Comparison of ENCODE assay signal across 1 cellular context in genomic region chr12:48851883-48852733, GRCh38.
TF ChIP-seq lines count a peak whose summit lies in the region.

Gene DDX23, minus strand, starts transcription at chr12:48852163. Its CDS starts 6,381 bp downstream, at chr12:48845782.

TF ChIP-seq in GM12878, 131 proteins besides CTCF, POLR2A, EP300 and RAD21 (continued from another document and continues in another):
- TF ChIP-seq HDGF (IDR thresholded peaks at IDR 0.05) (peak; percentile 53; the same call in 1 of the 2 replicates), CHD4 (IDR thresholded peaks at IDR 0.05) (no peak), TCF7 (IDR thresholded peaks at IDR 0.05; ENCODE audit: borderline replicate concordance) (no peak), POLR2AphosphoS5 (IDR thresholded peaks at IDR 0.05; ENCODE audit: low read length) (peak; percentile 89), ZNF384 (IDR thresholded peaks at IDR 0.05; ENCODE audit: borderline replicate concordance, low read depth, low read length) (no peak), CREM (IDR thresholded peaks at IDR 0.05; ENCODE audit: low read depth) (peak; percentile 98), TARDBP (IDR thresholded peaks at IDR 0.05; ENCODE audit: borderline replicate concordance) (peak; percentile 100), ATF7 (IDR thresholded peaks at IDR 0.05; ENCODE audit: low read depth) (peak; percentile 71), TCF3 (IDR thresholded peaks at IDR 0.05; ENCODE audit: borderline replicate concordance, insufficient read depth, low read depth, low read length) (0 out of 2 replicates have a peak, but pooled peaks have one; percentile 12), SMAD5 (IDR thresholded peaks at IDR 0.05; ENCODE audit: low read depth) (peak; percentile 73; the same call in 1 of the 2 replicates), YY1 (IDR thresholded peaks at IDR 0.05; ENCODE audit: low read depth, low read length) (peak; percentile 98), EED (IDR thresholded peaks at IDR 0.05; ENCODE audit: low read depth) (peak; percentile 76), NKRF (conservative IDR thresholded peaks at IDR 0.05) (peak; percentile 47; the same call in 1 of the 2 replicates), CEBPZ (IDR thresholded peaks at IDR 0.05; ENCODE audit: low read depth, low read length) (no peak; the same call in 1 of the 2 replicates), BHLHE40 (IDR thresholded peaks at IDR 0.05; ENCODE audit: borderline replicate concordance in 1 of 2, low read depth in 2 of 2, low read length in 1 of 2) (peak; percentile 37 to 51; a peak in 2 of 4 replicates), FOXM1 (IDR thresholded peaks at IDR 0.05; ENCODE audit: low read depth, low read length) (no peak), MEF2B (IDR thresholded peaks at IDR 0.05; ENCODE audit: partially characterized antibody, poor library complexity, severe bottlenecking) (no peak), TBL1XR1 (IDR thresholded peaks at IDR 0.05; ENCODE audit: low read depth, low read length) (peak; percentile 73; the same call in 1 of the 2 replicates), CBFB (IDR thresholded peaks at IDR 0.05; ENCODE audit: low read depth) (peak; percentile 74; the same call in 1 of the 2 replicates), ESRRA (IDR thresholded peaks at IDR 0.05; ENCODE audit: low read length) (peak; percentile 87; the same call in 1 of the 2 replicates), SMARCA5 (IDR thresholded peaks at IDR 0.05) (0 out of 2 replicates have a peak, but pooled peaks have one; percentile 36), DPF2 (IDR thresholded peaks at IDR 0.05) (0 out of 2 replicates have a peak, but pooled peaks have one; percentile 15), KLF5 (IDR thresholded peaks at IDR 0.05; ENCODE audit: partially characterized antibody) (no peak), ETV6 (conservative IDR thresholded peaks at IDR 0.05 in 1 of 2, IDR thresholded peaks at IDR 0.05 in 1 of 2; ENCODE audit: borderline replicate concordance in 1 of 2, low read depth in 1 of 2) (peak in 1 of 2 experiments; percentile 82; a peak in 3 of 4 replicates), E4F1 (IDR thresholded peaks at IDR 0.05; ENCODE audit: borderline replicate concordance, partially characterized antibody) (peak; percentile 91), GABPA (IDR thresholded peaks at IDR 0.05; ENCODE audit: low read depth) (peak; percentile 78), SMC3 (IDR thresholded peaks at IDR 0.05; ENCODE audit: borderline replicate concordance, low read length) (no peak), HDAC2 (IDR thresholded peaks at IDR 0.05) (no peak), ZBED1 (IDR thresholded peaks at IDR 0.05; ENCODE audit: borderline replicate concordance) (no peak), PAX8 (IDR thresholded peaks at IDR 0.05) (no peak), TAF1 (IDR thresholded peaks at IDR 0.05; ENCODE audit: borderline replicate concordance, low read depth, low read length) (peak; percentile 94), RELA (IDR thresholded peaks at IDR 0.05; ENCODE audit: borderline replicate concordance, partially characterized antibody) (peak; percentile 85), CEBPB (IDR thresholded peaks at IDR 0.05; ENCODE audit: borderline replicate concordance in 1 of 2, low read depth in 2 of 2, low read length in 2 of 2) (no peak), CHD1 (IDR thresholded peaks at IDR 0.05; ENCODE audit: low read depth, low read length) (peak; percentile 63; the same call in 1 of the 2 replicates)
- TF ChIP-seq, protein P1, sequence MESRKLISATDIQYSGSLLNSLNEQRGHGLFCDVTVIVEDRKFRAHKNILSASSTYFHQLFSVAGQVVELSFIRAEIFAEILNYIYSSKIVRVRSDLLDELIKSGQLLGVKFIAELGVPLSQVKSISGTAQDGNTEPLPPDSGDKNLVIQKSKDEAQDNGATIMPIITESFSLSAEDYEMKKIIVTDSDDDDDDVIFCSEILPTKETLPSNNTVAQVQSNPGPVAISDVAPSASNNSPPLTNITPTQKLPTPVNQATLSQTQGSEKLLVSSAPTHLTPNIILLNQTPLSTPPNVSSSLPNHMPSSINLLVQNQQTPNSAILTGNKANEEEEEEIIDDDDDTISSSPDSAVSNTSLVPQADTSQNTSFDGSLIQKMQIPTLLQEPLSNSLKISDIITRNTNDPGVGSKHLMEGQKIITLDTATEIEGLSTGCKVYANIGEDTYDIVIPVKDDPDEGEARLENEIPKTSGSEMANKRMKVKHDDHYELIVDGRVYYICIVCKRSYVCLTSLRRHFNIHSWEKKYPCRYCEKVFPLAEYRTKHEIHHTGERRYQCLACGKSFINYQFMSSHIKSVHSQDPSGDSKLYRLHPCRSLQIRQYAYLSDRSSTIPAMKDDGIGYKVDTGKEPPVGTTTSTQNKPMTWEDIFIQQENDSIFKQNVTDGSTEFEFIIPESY (IDR thresholded peaks at IDR 0.05) = no peak
- TF ChIP-seq, protein P2, sequence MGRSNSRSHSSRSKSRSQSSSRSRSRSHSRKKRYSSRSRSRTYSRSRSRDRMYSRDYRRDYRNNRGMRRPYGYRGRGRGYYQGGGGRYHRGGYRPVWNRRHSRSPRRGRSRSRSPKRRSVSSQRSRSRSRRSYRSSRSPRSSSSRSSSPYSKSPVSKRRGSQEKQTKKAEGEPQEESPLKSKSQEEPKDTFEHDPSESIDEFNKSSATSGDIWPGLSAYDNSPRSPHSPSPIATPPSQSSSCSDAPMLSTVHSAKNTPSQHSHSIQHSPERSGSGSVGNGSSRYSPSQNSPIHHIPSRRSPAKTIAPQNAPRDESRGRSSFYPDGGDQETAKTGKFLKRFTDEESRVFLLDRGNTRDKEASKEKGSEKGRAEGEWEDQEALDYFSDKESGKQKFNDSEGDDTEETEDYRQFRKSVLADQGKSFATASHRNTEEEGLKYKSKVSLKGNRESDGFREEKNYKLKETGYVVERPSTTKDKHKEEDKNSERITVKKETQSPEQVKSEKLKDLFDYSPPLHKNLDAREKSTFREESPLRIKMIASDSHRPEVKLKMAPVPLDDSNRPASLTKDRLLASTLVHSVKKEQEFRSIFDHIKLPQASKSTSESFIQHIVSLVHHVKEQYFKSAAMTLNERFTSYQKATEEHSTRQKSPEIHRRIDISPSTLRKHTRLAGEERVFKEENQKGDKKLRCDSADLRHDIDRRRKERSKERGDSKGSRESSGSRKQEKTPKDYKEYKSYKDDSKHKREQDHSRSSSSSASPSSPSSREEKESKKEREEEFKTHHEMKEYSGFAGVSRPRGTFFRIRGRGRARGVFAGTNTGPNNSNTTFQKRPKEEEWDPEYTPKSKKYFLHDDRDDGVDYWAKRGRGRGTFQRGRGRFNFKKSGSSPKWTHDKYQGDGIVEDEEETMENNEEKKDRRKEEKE (IDR thresholded peaks at IDR 0.05) = no peak
- TF ChIP-seq, protein P3, sequence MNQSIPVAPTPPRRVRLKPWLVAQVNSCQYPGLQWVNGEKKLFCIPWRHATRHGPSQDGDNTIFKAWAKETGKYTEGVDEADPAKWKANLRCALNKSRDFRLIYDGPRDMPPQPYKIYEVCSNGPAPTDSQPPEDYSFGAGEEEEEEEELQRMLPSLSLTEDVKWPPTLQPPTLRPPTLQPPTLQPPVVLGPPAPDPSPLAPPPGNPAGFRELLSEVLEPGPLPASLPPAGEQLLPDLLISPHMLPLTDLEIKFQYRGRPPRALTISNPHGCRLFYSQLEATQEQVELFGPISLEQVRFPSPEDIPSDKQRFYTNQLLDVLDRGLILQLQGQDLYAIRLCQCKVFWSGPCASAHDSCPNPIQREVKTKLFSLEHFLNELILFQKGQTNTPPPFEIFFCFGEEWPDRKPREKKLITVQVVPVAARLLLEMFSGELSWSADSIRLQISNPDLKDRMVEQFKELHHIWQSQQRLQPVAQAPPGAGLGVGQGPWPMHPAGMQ (IDR thresholded peaks at IDR 0.05; ENCODE audit: borderline replicate concordance) = no peak
- TF ChIP-seq, protein P4, sequence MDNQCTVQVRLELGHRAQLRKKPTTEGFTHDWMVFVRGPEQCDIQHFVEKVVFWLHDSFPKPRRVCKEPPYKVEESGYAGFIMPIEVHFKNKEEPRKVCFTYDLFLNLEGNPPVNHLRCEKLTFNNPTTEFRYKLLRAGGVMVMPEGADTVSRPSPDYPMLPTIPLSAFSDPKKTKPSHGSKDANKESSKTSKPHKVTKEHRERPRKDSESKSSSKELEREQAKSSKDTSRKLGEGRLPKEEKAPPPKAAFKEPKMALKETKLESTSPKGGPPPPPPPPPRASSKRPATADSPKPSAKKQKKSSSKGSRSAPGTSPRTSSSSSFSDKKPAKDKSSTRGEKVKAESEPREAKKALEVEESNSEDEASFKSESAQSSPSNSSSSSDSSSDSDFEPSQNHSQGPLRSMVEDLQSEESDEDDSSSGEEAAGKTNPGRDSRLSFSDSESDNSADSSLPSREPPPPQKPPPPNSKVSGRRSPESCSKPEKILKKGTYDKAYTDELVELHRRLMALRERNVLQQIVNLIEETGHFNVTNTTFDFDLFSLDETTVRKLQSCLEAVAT (IDR thresholded peaks at IDR 0.05) = peak; percentile 50; the same call in 1 of the 2 replicates
